33 cellular contexts compared by ENCODE assay signal in genomic region chr1:92495392-92496066, GRCh38.
A peak's percentile ranks its signal among the peaks of the same experiment; 100 is the strongest.
DNase-seq lines count a peak whose midpoint lies in the region; ATAC-seq and TF ChIP-seq lines count a peak whose summit lies in the region.
"Had no signal": no experiment of that assay in that cellular context is flagged by ENCODE, and none has a peak within 500 bp of the region (broad histone marks: within the 10 kb centered on the region; RNA-seq: fewer than 3 reads in every experiment).

No MANE protein-coding gene starts in this region.

- no peak for DNase-seq in activated naive CD8-positive, alpha-beta T cell treated with anti-CD3 and anti-CD28 coated beads, Interleukin-2, amount 50 U/mL, for 24 hours
- DNase-seq in MM.1S (peak; percentile 45), NCI-H2029 treated with DMSO at 0.1 percent for 48 hours (lab: John Stamatoyannopoulos, UW) (no peak)
- DNase-seq: ACHN; activated CD4-positive, alpha-beta T cell treated with anti-CD3 and anti-CD28 coated beads, Interleukin-2, amount 10 ng/mL, durations not matched to agents 24 days and 14 days; BE2C; effector CD8-positive, alpha-beta T cell; H9; hypothalamus; Kasumi-1; MV-4-11; natural killer cell; NCI-H1436 treated with DMSO at 0.1 percent for 48 hours; NCI-H446; NCI-H774; nucleus accumbens; right lobe of liver; SHP77 treated with DMSO at 0.1 percent for 48 hours; spleen; stimulated activated CD4-positive, alpha-beta T cell treated with anti-CD3 and anti-CD28 coated beads, Interleukin-2, amount 100 ng/mL, for 24 hours; thyroid gland; uterus had no signal

- no peak overlapping the region for H3K4me3 ChIP-seq in MM.1S (ENCODE audit: low read length)
- H3K4me3 ChIP-seq: coronary artery, lung, right lobe of liver, spleen, thyroid gland, uterus had no signal

- no peak for TF ChIP-seq CTCF in MM.1S (IDR thresholded peaks at IDR 0.05; ENCODE audit: low read length)

- no peaks in the 10 kb centered on the region for H3K36me3 ChIP-seq in MM.1S (replicated peaks; ENCODE audit: insufficient read depth, low read length)
- H3K36me3 ChIP-seq: BE2C, right lobe of liver, spleen, thyroid gland, uterus had no signal

- no peaks in the 10 kb centered on the region for H3K36me3 Mint-ChIP-seq in activated naive CD8-positive, alpha-beta T cell
- H3K36me3 Mint-ChIP-seq in activated naive CD8-positive, alpha-beta T cell treated with anti-CD3 and anti-CD28 coated beads, Interleukin-2, amount 50 U/mL, for 24 hours (ENCODE audit: low read depth) = peaks cover 2% of the 10 kb centered on the region
- H3K36me3 Mint-ChIP-seq: natural killer cell had no signal

- H3K4me3 Mint-ChIP-seq in activated naive CD8-positive, alpha-beta T cell = peak overlapping the region; percentile 17
- no peak overlapping the region for H3K4me3 Mint-ChIP-seq in activated naive CD8-positive, alpha-beta T cell treated with anti-CD3 and anti-CD28 coated beads, Interleukin-2, amount 50 U/mL, for 24 hours
- H3K4me3 Mint-ChIP-seq: activated CD4-positive, alpha-beta T cell treated with anti-CD3 and anti-CD28 coated beads, Interleukin-2, amount 10 ng/mL, durations not matched to agents 24 days and 14 days; activated T-helper 1 cell treated with anti-CD3 and anti-CD28 coated beads, Interleukin-12 subunit alpha, Interleukin-12 subunit beta, Interleukin-2, Interleukin-4 antibody, amounts not matched to agents 30 ng/mL and 10 ng/mL and 1 ng/mL, durations not matched to agents 14 hours and 24 hours and 36 hours; H9; natural killer cell; stimulated activated naive CD8-positive, alpha-beta T cell treated with anti-CD3 and anti-CD28 coated beads, Interleukin-15, Interleukin-2, amounts not matched to agents 100 ng/mL and 50 ng/mL, for 24 hours had no signal

- no peak overlapping the region for H2AFZ ChIP-seq in MM.1S (ENCODE audit: low read length)

- H3K4me1 ChIP-seq in MM.1S (ENCODE audit: low read length) = peaks cover 18% of the 10 kb centered on the region
- H3K4me1 ChIP-seq: BE2C, right lobe of liver, thyroid gland, uterus had no signal

- no peaks in the 10 kb centered on the region; the same call in 1 of the 2 replicates for H3F3A ChIP-seq in MM.1S (ENCODE audit: insufficient read depth, low read length)

- no peaks in the 10 kb centered on the region for H3K9me2 ChIP-seq in MM.1S (replicated peaks; ENCODE audit: insufficient read depth, low read length)

- no peak overlapping the region for H3K9ac ChIP-seq in MM.1S (ENCODE audit: low read length)

- ATAC-seq in activated naive CD8-positive, alpha-beta T cell treated with anti-CD3 and anti-CD28 coated beads, Interleukin-2, amount 50 U/mL, for 24 hours = no peak
- ATAC-seq in GM19023 (IDR thresholded peaks at IDR 0.05; ENCODE audit: unreplicated experiment) (peak; percentile 63), HG03565 (IDR thresholded peaks at IDR 0.05; ENCODE audit: unreplicated experiment) (no peak), GM18519 (IDR thresholded peaks at IDR 0.05; ENCODE audit: low FRiP score, unreplicated experiment) (no peak)
- ATAC-seq: natural killer cell, right lobe of liver had no signal

- peak overlapping the region; percentile 58 for H3K27ac Mint-ChIP-seq in activated naive CD8-positive, alpha-beta T cell
- no peak overlapping the region for H3K27ac Mint-ChIP-seq in activated naive CD8-positive, alpha-beta T cell treated with anti-CD3 and anti-CD28 coated beads, Interleukin-2, amount 50 U/mL, for 24 hours
- H3K27ac Mint-ChIP-seq: activated CD4-positive, alpha-beta T cell treated with anti-CD3 and anti-CD28 coated beads, Interleukin-2, amount 10 ng/mL, durations not matched to agents 24 days and 14 days; activated T-helper 1 cell treated with anti-CD3 and anti-CD28 coated beads, Interleukin-12 subunit alpha, Interleukin-12 subunit beta, Interleukin-2, Interleukin-4 antibody, amounts not matched to agents 30 ng/mL and 10 ng/mL and 1 ng/mL, durations not matched to agents 14 hours and 24 hours and 36 hours; H9; natural killer cell; progenitor cell of endocrine pancreas; stimulated activated naive CD8-positive, alpha-beta T cell treated with anti-CD3 and anti-CD28 coated beads, Interleukin-15, Interleukin-2, amounts not matched to agents 100 ng/mL and 50 ng/mL, for 24 hours had no signal

- H3K9me3 ChIP-seq in MM.1S (replicated peaks; ENCODE audit: insufficient read depth, low read length) = no peaks in the 10 kb centered on the region
- H3K9me3 ChIP-seq: BE2C, right lobe of liver, spleen, thyroid gland, uterus had no signal

- H3K27ac ChIP-seq in MM.1S (ENCODE audit: low read length) = no peak overlapping the region; the same call in 1 of the 2 replicates
- H3K27ac ChIP-seq: coronary artery, epithelial cell of prostate, right lobe of liver, spleen, thyroid gland, uterus, VCaP had no signal

- no peaks in the 10 kb centered on the region for H4K20me1 ChIP-seq in MM.1S (ENCODE audit: insufficient read depth, low read length)

- H3K4me2 ChIP-seq in MM.1S (ENCODE audit: low read depth, low read length) = peak overlapping the region; percentile 18

- no peaks in the 10 kb centered on the region for H3K27me3 ChIP-seq in MM.1S (replicated peaks; ENCODE audit: insufficient read depth, low read length)
- H3K27me3 ChIP-seq: BE2C, right lobe of liver, spleen, thyroid gland had no signal

- no peaks in the 10 kb centered on the region for H3K79me2 ChIP-seq in MM.1S (ENCODE audit: low read length)

- H3K4me1 Mint-ChIP-seq in activated naive CD8-positive, alpha-beta T cell (ENCODE audit: low read depth) = peaks cover 28% of the 10 kb centered on the region
- H3K4me1 Mint-ChIP-seq in activated naive CD8-positive, alpha-beta T cell treated with anti-CD3 and anti-CD28 coated beads, Interleukin-2, amount 50 U/mL, for 24 hours = peaks cover 34% of the 10 kb centered on the region
- H3K4me1 Mint-ChIP-seq: H9, natural killer cell had no signal

- H3K9me3 Mint-ChIP-seq in activated naive CD8-positive, alpha-beta T cell (ENCODE audit: low read depth) = no peaks in the 10 kb centered on the region
- H3K9me3 Mint-ChIP-seq in activated naive CD8-positive, alpha-beta T cell treated with anti-CD3 and anti-CD28 coated beads, Interleukin-2, amount 50 U/mL, for 24 hours = no peaks in the 10 kb centered on the region
- H3K9me3 Mint-ChIP-seq: activated CD4-positive, alpha-beta T cell treated with anti-CD3 and anti-CD28 coated beads, Interleukin-2, amount 10 ng/mL, durations not matched to agents 24 days and 14 days; H9; natural killer cell; stimulated activated naive CD8-positive, alpha-beta T cell treated with anti-CD3 and anti-CD28 coated beads, Interleukin-15, Interleukin-2, amounts not matched to agents 100 ng/mL and 50 ng/mL, for 24 hours had no signal

- no peaks in the 10 kb centered on the region for H3K27me3 Mint-ChIP-seq in activated naive CD8-positive, alpha-beta T cell
- H3K27me3 Mint-ChIP-seq in activated naive CD8-positive, alpha-beta T cell treated with anti-CD3 and anti-CD28 coated beads, Interleukin-2, amount 50 U/mL, for 24 hours = no peaks in the 10 kb centered on the region
- H3K27me3 Mint-ChIP-seq: activated CD4-positive, alpha-beta T cell treated with anti-CD3 and anti-CD28 coated beads, Interleukin-2, amount 10 ng/mL, durations not matched to agents 24 days and 14 days; stimulated activated naive CD8-positive, alpha-beta T cell treated with anti-CD3 and anti-CD28 coated beads, Interleukin-15, Interleukin-2, amounts not matched to agents 100 ng/mL and 50 ng/mL, for 24 hours had no signal
